Comparison of ENCODE assay signal across 18 cellular contexts in genomic region chr2:48284624-48285212, GRCh38.
"Had no signal": no experiment of that assay in that cellular context is flagged by ENCODE, and none has a peak within 500 bp of the region (broad histone marks: within the 10 kb centered on the region; RNA-seq: fewer than 3 reads in every experiment).

No MANE protein-coding gene starts in this region.

- H3K4me1 ChIP-seq: ascending aorta, lower lobe of right lung, prostate gland, suprapubic skin, upper lobe of left lung had no signal

- H3K9me3 ChIP-seq: ascending aorta, lower lobe of right lung, prostate gland, right lobe of liver, suprapubic skin, upper lobe of left lung had no signal

- H3K27ac Mint-ChIP-seq: activated T-helper 17 cell treated with anti-CD3 and anti-CD28 coated beads, Interleukin-2, amount 50 U/mL, for 72 hours; mesothelial cell of epicardium; nephron progenitor cell; stimulated activated naive CD8-positive, alpha-beta T cell treated with anti-CD3 and anti-CD28 coated beads, Interleukin-15, Interleukin-2, amounts not matched to agents 100 ng/mL and 50 ng/mL, for 24 hours had no signal

- H3K36me3 ChIP-seq: ascending aorta, lower lobe of right lung, prostate gland, right lobe of liver, suprapubic skin, upper lobe of left lung had no signal

- ATAC-seq: activated T-helper 17 cell treated with anti-CD3 and anti-CD28 coated beads, Interleukin-2, amount 50 U/mL, for 72 hours; esophagus mucosa; lower lobe of right lung had no signal

- DNase-seq: activated CD4-positive, alpha-beta T cell treated with anti-CD3 and anti-CD28 coated beads for 1 hour; activated CD4-positive, alpha-beta T cell treated with anti-CD3 and anti-CD28 coated beads, Interleukin-2, amount 50 U/mL, for 48 hours; activated naive CD4-positive, alpha-beta T cell treated with Interleukin-2 at 50 U/mL for 16 hours; hypothalamus; lower lobe of right lung; nephron progenitor cell; occipital lobe; upper lobe of left lung had no signal

- H3K4me1 Mint-ChIP-seq: activated T-helper 17 cell treated with anti-CD3 and anti-CD28 coated beads, Interleukin-2, amount 50 U/mL, for 72 hours; nephron progenitor cell had no signal

- FAIRE-seq: endometrium had no signal

- H3K4me2 ChIP-seq: smooth muscle cell had no signal

- H3K4me3 ChIP-seq: ascending aorta, lower lobe of right lung, prostate gland, right lobe of liver, smooth muscle cell, suprapubic skin, upper lobe of left lung had no signal

- H3K27ac ChIP-seq: ascending aorta, lower lobe of right lung, prostate gland, suprapubic skin, upper lobe of left lung had no signal

- H3K4me3 Mint-ChIP-seq: activated T-helper 17 cell treated with anti-CD3 and anti-CD28 coated beads, Interleukin-2, amount 50 U/mL, for 72 hours; mesothelial cell of epicardium; nephron progenitor cell; stimulated activated naive CD8-positive, alpha-beta T cell treated with anti-CD3 and anti-CD28 coated beads, Interleukin-15, Interleukin-2, amounts not matched to agents 100 ng/mL and 50 ng/mL, for 24 hours had no signal

- H3K36me3 Mint-ChIP-seq: mesothelial cell of epicardium had no signal

- H3K27me3 Mint-ChIP-seq: activated T-helper 17 cell treated with anti-CD3 and anti-CD28 coated beads, Interleukin-2, amount 50 U/mL, for 72 hours; stimulated activated naive CD8-positive, alpha-beta T cell treated with anti-CD3 and anti-CD28 coated beads, Interleukin-15, Interleukin-2, amounts not matched to agents 100 ng/mL and 50 ng/mL, for 24 hours had no signal

- H3K9me3 Mint-ChIP-seq: activated T-helper 17 cell treated with anti-CD3 and anti-CD28 coated beads, Interleukin-2, amount 50 U/mL, for 72 hours; mesothelial cell of epicardium; nephron progenitor cell had no signal

- H3K27me3 ChIP-seq: ascending aorta, right lobe of liver, suprapubic skin, upper lobe of left lung had no signal
